15 cellular contexts compared by ENCODE assay signal in genomic region chr5:95899040-95899439, GRCh38.
"Had no signal": no experiment of that assay in that cellular context is flagged by ENCODE, and none has a peak within 500 bp of the region (broad histone marks: within the 10 kb centered on the region; RNA-seq: fewer than 3 reads in every experiment).

No MANE protein-coding gene starts in this region.

- H3K36me3 ChIP-seq: neural progenitor cell, ovary had no signal

- H3K4me2 ChIP-seq: neural progenitor cell had no signal

- H3K4me3 Mint-ChIP-seq: activated CD4-positive, alpha-beta T cell treated with anti-CD3 and anti-CD28 coated beads for 36 hours; activated naive CD8-positive, alpha-beta T cell; neural progenitor cell had no signal

- H3K9ac ChIP-seq: neural progenitor cell had no signal

- H3K4me3 ChIP-seq: lung, neural progenitor cell, ovary, stomach had no signal

- H2AFZ ChIP-seq: neural progenitor cell had no signal

- H3K27ac Mint-ChIP-seq: activated CD4-positive, alpha-beta T cell treated with anti-CD3 and anti-CD28 coated beads for 36 hours; activated naive CD8-positive, alpha-beta T cell; neural progenitor cell had no signal

- H3K9me3 Mint-ChIP-seq: neural progenitor cell had no signal

- H3K9me3 ChIP-seq: ovary, stomach had no signal

- H3K27me3 Mint-ChIP-seq: activated CD4-positive, alpha-beta T cell treated with anti-CD3 and anti-CD28 coated beads for 36 hours; activated naive CD8-positive, alpha-beta T cell had no signal

- H3K27me3 ChIP-seq: neural progenitor cell, ovary, stomach had no signal

- DNase-seq: activated CD4-positive, alpha-beta T cell treated with anti-CD3 and anti-CD28 coated beads for 36 hours; activated gamma-delta T cell treated with Interleukin-2 at 50 U/mL for 16 hours; amniotic stem cell; caudate nucleus; cortex of kidney; effector CD8-positive, alpha-beta T cell; foreskin melanocyte; midbrain; ovary; stimulated activated CD4-positive, alpha-beta T cell treated with anti-CD3 and anti-CD28 coated beads, Interleukin-2, amount 100 ng/mL, for 24 hours; stomach; T-helper 1 cell had no signal

- H3K27ac ChIP-seq: neural progenitor cell, ovary had no signal
